ENCODE assay signal across 16 cellular contexts in genomic region chr14:99875421-99875820, GRCh38.
DNase-seq lines count a peak whose midpoint lies in the region; ATAC-seq, FAIRE-seq and TF ChIP-seq lines count a peak whose summit lies in the region.
"Had no signal": no experiment of that assay in that cellular context is flagged by ENCODE, and none has a peak within 500 bp of the region (broad histone marks: within the 10 kb centered on the region; RNA-seq: fewer than 3 reads in every experiment).

No MANE protein-coding gene starts in this region.

- no peaks in the 10 kb centered on the region for H3K9me3 ChIP-seq in breast epithelium
- H3K9me3 ChIP-seq: SK-N-SH had no signal

- H3K27me3 ChIP-seq in breast epithelium = no peaks in the 10 kb centered on the region

- FAIRE-seq in H54 (lab: Jason Lieb, UNC) = no peak
- FAIRE-seq: RCC 7860 had no signal

- intact Hi-C loops in breast epithelium (cut with DNase I; ENCODE audit: low total_unique reads) = no loop called here

- H3K36me3 ChIP-seq in breast epithelium = no peaks in the 10 kb centered on the region

- H3K27ac ChIP-seq in breast epithelium = no peak overlapping the region

- H3K4me1 ChIP-seq in breast epithelium = no peaks in the 10 kb centered on the region

- TF ChIP-seq POLR2A in H54 (IDR thresholded peaks at IDR 0.05; ENCODE audit: low read depth, low read length) = no peak
- no peak for TF ChIP-seq POLR2A in breast epithelium (IDR thresholded peaks at IDR 0.05)

- ATAC-seq in GM19025 (IDR thresholded peaks at IDR 0.05; ENCODE audit: low read depth, unreplicated experiment) = peak; percentile 76

- no peak for TF ChIP-seq CTCF in fibroblast of mammary gland (conservative IDR thresholded peaks at IDR 0.05; ENCODE audit: control insufficient read depth, insufficient read depth, low read depth, low read length)
- TF ChIP-seq CTCF in breast epithelium (IDR thresholded peaks at IDR 0.05) = no peak

- DNase-seq in NCI-H69 (lab: John Stamatoyannopoulos, UW) (peak; percentile 19), fibroblast of mammary gland (ENCODE audit: low read depth) (peak; percentile 9), renal cortical epithelial cell (ENCODE audit: low read depth) (peak; percentile 62), H54 (ENCODE audit: insufficient read length, low spot score) (no peak), GM03348 (ENCODE audit: low spot score) (no peak), breast epithelium (ENCODE audit: low spot score in 2 of 2) (no peak)
- DNase-seq: COR-L47, DMS53, HCEC 1CT, NCI-H1930, NCI-H2171 treated with DMSO at 0.1 percent for 48 hours, NCI-H510A treated with DMSO at 0.1 percent for 48 hours, Right ventricle myocardium superior, SK-N-SH had no signal

- H3K4me3 ChIP-seq in fibroblast of mammary gland (ENCODE audit: control insufficient read depth, low read depth, low read length) (no peak overlapping the region), breast epithelium (no peak overlapping the region)

Comparison
In these comparisons a context has a peak if more than half of its experiments do, and no peak if none do; other contexts are left out.
1. DNase-seq: peak in NCI-H69 (single experiment), fibroblast of mammary gland (single experiment) and renal cortical epithelial cell (single experiment); none in H54 (single experiment), GM03348 (single experiment) and breast epithelium (0 of 2).